In the genomic region with DNA sequence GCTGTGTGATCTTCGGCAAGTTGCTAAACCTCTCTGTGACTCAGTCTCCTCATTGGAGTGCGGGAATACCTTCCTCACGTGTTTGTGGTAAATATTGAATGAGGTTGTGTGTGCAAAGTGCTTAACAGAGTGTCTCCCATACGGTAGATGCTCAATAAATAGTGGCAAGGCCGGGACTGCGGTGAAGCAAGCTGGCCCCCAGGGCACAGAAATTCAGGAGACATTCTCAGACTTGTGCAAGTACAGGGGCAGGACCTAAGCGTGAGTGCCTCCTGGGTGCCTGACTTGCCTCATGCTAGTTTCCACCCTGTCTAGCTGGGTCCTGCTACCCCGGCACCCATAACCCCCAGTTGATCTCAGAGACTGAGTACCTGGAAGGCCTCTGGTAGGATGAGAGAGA, we compare ENCODE assay signal across 26 cellular contexts.
DNase-seq lines count a peak whose midpoint lies in the region; ATAC-seq and TF ChIP-seq lines count a peak whose summit lies in the region.
"Had no signal": no experiment of that assay in that cellular context is flagged by ENCODE, and none has a peak within 500 bp of the region (broad histone marks: within the 10 kb centered on the region; RNA-seq: fewer than 3 reads in every experiment).

No MANE protein-coding gene starts in this region.

- POLR2A ChIA-PET in activated CD4-positive, alpha-beta T cell treated with anti-CD3 and anti-CD28 coated beads, Interleukin-2, amount 10 ng/mL, durations not matched to agents 7 days and 5 days (lab: Charles Lee): no interaction called here
- POLR2A ChIA-PET in activated CD4-positive, alpha-beta T cell treated with anti-CD3 and anti-CD28 coated beads for 36 hours (lab: Charles Lee): no interaction called here

- peaks cover 2% of the 10 kb centered on the region for H3K27me3 Mint-ChIP-seq in activated CD4-positive, alpha-beta T cell treated with anti-CD3 and anti-CD28 coated beads, Interleukin-2, amount 10 ng/mL, durations not matched to agents 7 days and 5 days
- peaks cover 9% of the 10 kb centered on the region for H3K27me3 Mint-ChIP-seq in activated CD4-positive, alpha-beta T cell treated with anti-CD3 and anti-CD28 coated beads for 36 hours
- peaks cover 7 to 32% (median 24%) of the 10 kb centered on the region in 3 donors for H3K27me3 Mint-ChIP-seq in naive B cell
- H3K27me3 Mint-ChIP-seq in type B pancreatic cell: peaks cover 5% of the 10 kb centered on the region
- H3K27me3 Mint-ChIP-seq: CD4-positive, CD25-positive, alpha-beta regulatory T cell had no signal

- no peak for TF ChIP-seq CTCF in OCI-LY3 (IDR thresholded peaks at IDR 0.05; ENCODE audit: low read depth, low read length)
- TF ChIP-seq CTCF in type B pancreatic cell (conservative IDR thresholded peaks at IDR 0.05): no peak

- intact Hi-C loops in activated CD4-positive, alpha-beta T cell treated with anti-CD3 and anti-CD28 coated beads for 36 hours (cut with DNase I, micrococcal nuclease): no loop called here

- peak overlapping the region; percentile 39 for H3K27ac Mint-ChIP-seq in activated CD4-positive, alpha-beta T cell treated with anti-CD3 and anti-CD28 coated beads, Interleukin-2, amount 10 ng/mL, durations not matched to agents 7 days and 5 days
- H3K27ac Mint-ChIP-seq in activated CD4-positive, alpha-beta T cell treated with anti-CD3 and anti-CD28 coated beads for 36 hours: no peak overlapping the region
- H3K27ac Mint-ChIP-seq in naive B cell: peak overlapping the region in 5 of 6 donors; percentile 5 to 96 (median 74)
- peak overlapping the region; percentile 14 for H3K27ac Mint-ChIP-seq in type B pancreatic cell
- H3K27ac Mint-ChIP-seq: CD4-positive, CD25-positive, alpha-beta regulatory T cell; H9 had no signal

- no peaks in the 10 kb centered on the region for H3K9me3 ChIP-seq in OCI-LY3 (ENCODE audit: insufficient read depth, low read length)
- H3K9me3 ChIP-seq: BE2C, SJSA1 had no signal

- no peak overlapping the region for H3K4me3 Mint-ChIP-seq in activated CD4-positive, alpha-beta T cell treated with anti-CD3 and anti-CD28 coated beads, Interleukin-2, amount 10 ng/mL, durations not matched to agents 7 days and 5 days
- H3K4me3 Mint-ChIP-seq in activated CD4-positive, alpha-beta T cell treated with anti-CD3 and anti-CD28 coated beads for 36 hours: no peak overlapping the region
- H3K4me3 Mint-ChIP-seq in naive B cell (peak overlapping the region in 2 of 8 donors; percentile 11), type B pancreatic cell (no peak overlapping the region)
- H3K4me3 Mint-ChIP-seq: CD4-positive, CD25-positive, alpha-beta regulatory T cell; H9 had no signal

- H3K36me3 ChIP-seq in OCI-LY3 (replicated peaks; ENCODE audit: low read depth, low read length): no peaks in the 10 kb centered on the region
- H3K36me3 ChIP-seq: BE2C, SJSA1 had no signal

- DNase-seq in activated CD4-positive, alpha-beta T cell treated with anti-CD3 and anti-CD28 coated beads, Interleukin-2, amount 10 ng/mL, durations not matched to agents 7 days and 5 days: no peak
- DNase-seq in activated CD4-positive, alpha-beta T cell treated with anti-CD3 and anti-CD28 coated beads for 36 hours: no peak
- DNase-seq in naive B cell (no peak), type B pancreatic cell (ENCODE audit: extremely low spot score, unreplicated experiment) (no peak), hypothalamus (lab: John Stamatoyannopoulos, UW) (no peak), NOMO-1 (lab: John Stamatoyannopoulos, UW; ENCODE audit: unreplicated experiment in 2 of 2) (no peak)
- DNase-seq: BE2C, DMS153, DND-41, GM23248, H9, Karpas-422, NCI-H1105 treated with DMSO at 0.1 percent for 48 hours, NCI-H146, NCI-H2029, NCI-H446, NCI-H524 treated with DMSO at 0.1 percent for 48 hours, NCI-H774 had no signal

- H3K9ac ChIP-seq in OCI-LY3 (ENCODE audit: low read length): peak overlapping the region; percentile 37; the same call in 1 of the 2 replicates
- H3K9ac ChIP-seq: GM23248 had no signal

- CTCF ChIA-PET in activated CD4-positive, alpha-beta T cell treated with anti-CD3 and anti-CD28 coated beads, Interleukin-2, amount 10 ng/mL, durations not matched to agents 7 days and 5 days (lab: Charles Lee): no interaction called here
- CTCF ChIA-PET in activated CD4-positive, alpha-beta T cell treated with anti-CD3 and anti-CD28 coated beads for 36 hours (lab: Charles Lee): interaction anchor here (1.0 to 2.4 kb wide), 3 partner anchors 75 to 203 kb away, joined by 4 to 10 read pairs (median 5); no protein-coding TSS in a partner anchor

- peak overlapping the region; percentile 87 for H3K4me2 ChIP-seq in OCI-LY3 (ENCODE audit: low read length)

- no peak for ATAC-seq in activated CD4-positive, alpha-beta T cell treated with anti-CD3 and anti-CD28 coated beads for 36 hours
- ATAC-seq in naive B cell (ENCODE audit: low read depth in 2 of 2): peak in 1 of 2 donors; percentile 3
- ATAC-seq in HG03159 (IDR thresholded peaks at IDR 0.05; ENCODE audit: unreplicated experiment): no peak
- ATAC-seq: HepG2, Right ventricle myocardium inferior had no signal

- H3K4me1 Mint-ChIP-seq in activated CD4-positive, alpha-beta T cell treated with anti-CD3 and anti-CD28 coated beads, Interleukin-2, amount 10 ng/mL, durations not matched to agents 7 days and 5 days: peaks cover 3% of the 10 kb centered on the region
- H3K4me1 Mint-ChIP-seq in activated CD4-positive, alpha-beta T cell treated with anti-CD3 and anti-CD28 coated beads for 36 hours: peaks cover 6% of the 10 kb centered on the region
- H3K4me1 Mint-ChIP-seq in naive B cell (peaks cover 12 to 23% (median 22%) of the 10 kb centered on the region in 3 donors), type B pancreatic cell (ENCODE audit: unreplicated experiment) (peaks cover 23% of the 10 kb centered on the region)

- no peaks in the 10 kb centered on the region for H3K36me3 Mint-ChIP-seq in activated CD4-positive, alpha-beta T cell treated with anti-CD3 and anti-CD28 coated beads, Interleukin-2, amount 10 ng/mL, durations not matched to agents 7 days and 5 days (ENCODE audit: low read depth)
- no peaks in the 10 kb centered on the region for H3K36me3 Mint-ChIP-seq in activated CD4-positive, alpha-beta T cell treated with anti-CD3 and anti-CD28 coated beads for 36 hours (ENCODE audit: low read depth)
- H3K36me3 Mint-ChIP-seq in naive B cell (peaks cover 0 to 3% of the 10 kb centered on the region in 2 donors), type B pancreatic cell (no peaks in the 10 kb centered on the region)
- H3K36me3 Mint-ChIP-seq: CD4-positive, CD25-positive, alpha-beta regulatory T cell had no signal

- no peak overlapping the region for H2AFZ ChIP-seq in OCI-LY3 (ENCODE audit: low read depth, low read length)
- H2AFZ ChIP-seq: GM23248, PC-9 had no signal

- H3K79me2 ChIP-seq in OCI-LY3 (ENCODE audit: low read length): no peaks in the 10 kb centered on the region

- peak overlapping the region; percentile 69 for H3K4me3 ChIP-seq in OCI-LY3 (ENCODE audit: low read length)
- H3K4me3 ChIP-seq: GM23248, PC-9, SJSA1 had no signal

- no peaks in the 10 kb centered on the region for H4K20me1 ChIP-seq in OCI-LY3 (ENCODE audit: insufficient read depth, low read length)

- H3K27me3 ChIP-seq in OCI-LY3 (ENCODE audit: low read depth, low read length): peaks cover 18% of the 10 kb centered on the region
- H3K27me3 ChIP-seq: BE2C had no signal

- H3K4me1 ChIP-seq in OCI-LY3 (ENCODE audit: low read length): peaks cover 23% of the 10 kb centered on the region
- H3K4me1 ChIP-seq: SJSA1 had no signal

- H3K27ac ChIP-seq in OCI-LY3 (ENCODE audit: low read length): peak overlapping the region; percentile 24
- H3K27ac ChIP-seq: 22Rv1, GM23248, SJSA1 had no signal

- no peaks in the 10 kb centered on the region for H3K9me3 Mint-ChIP-seq in activated CD4-positive, alpha-beta T cell treated with anti-CD3 and anti-CD28 coated beads, Interleukin-2, amount 10 ng/mL, durations not matched to agents 7 days and 5 days
- H3K9me3 Mint-ChIP-seq in activated CD4-positive, alpha-beta T cell treated with anti-CD3 and anti-CD28 coated beads for 36 hours (ENCODE audit: low read depth): peaks cover 7% of the 10 kb centered on the region
- H3K9me3 Mint-ChIP-seq in naive B cell: peaks cover 1 to 10% (median 5%) of the 10 kb centered on the region in 7 donors
- H3K9me3 Mint-ChIP-seq in type B pancreatic cell: no peaks in the 10 kb centered on the region
